14 cellular contexts compared by ENCODE assay signal in genomic region chr4:121668368-121669162, GRCh38. TPM values are rescaled to one million over a fixed set of nuclear protein-coding genes. Genes with fewer than 3 reads are reported as not detected.
DNase-seq lines count a peak whose midpoint lies in the region; ATAC-seq and TF ChIP-seq lines count a peak whose summit lies in the region.
"Had no signal": no experiment of that assay in that cellular context is flagged by ENCODE, and none has a peak within 500 bp of the region (broad histone marks: within the 10 kb centered on the region; RNA-seq: fewer than 3 reads in every experiment).

No MANE protein-coding gene starts in this region.

- no peaks in the 10 kb centered on the region for H3K27me3 Mint-ChIP-seq in effector memory CD8-positive, alpha-beta T cell

- no peaks in the 10 kb centered on the region for H3K9me3 Mint-ChIP-seq in effector memory CD8-positive, alpha-beta T cell
- H3K9me3 Mint-ChIP-seq: activated naive CD4-positive, alpha-beta T cell treated with anti-CD3 and anti-CD28 coated beads for 36 hours had no signal

- TF ChIP-seq RAD21 in SK-N-SH (IDR thresholded peaks at IDR 0.05; ENCODE audit: low read length): no peak

- H3K9me2 ChIP-seq in GM23248 (ENCODE audit: insufficient read depth) (no peaks in the 10 kb centered on the region), SK-N-SH (no peaks in the 10 kb centered on the region)

- peaks cover 26% of the 10 kb centered on the region for H3K79me2 ChIP-seq in GM23248 (ENCODE audit: insufficient read depth)
- peaks cover 14% of the 10 kb centered on the region; the same call in 1 of the 2 replicates for H3K79me2 ChIP-seq in SK-N-SH (ENCODE audit: insufficient read depth)
- peaks cover 13% of the 10 kb centered on the region for H3K79me2 ChIP-seq in smooth muscle cell (ENCODE audit: low read depth)

- H3F3A ChIP-seq in GM23248 (ENCODE audit: insufficient read depth): peaks cover 87% of the 10 kb centered on the region
- peaks cover 74% of the 10 kb centered on the region for H3F3A ChIP-seq in SK-N-SH (replicated peaks; ENCODE audit: insufficient read depth)
- peaks cover 28% of the 10 kb centered on the region for H3F3A ChIP-seq in smooth muscle cell (ENCODE audit: low read depth)

- peaks cover 50% of the 10 kb centered on the region for H3K4me1 ChIP-seq in GM23248 (ENCODE audit: insufficient read depth)
- peaks cover 7 to 43% of the 10 kb centered on the region in 2 experiments for H3K4me1 ChIP-seq in SK-N-SH (ENCODE audit: control insufficient read depth in 1 of 2, insufficient read depth in 2 of 2, low read depth in 1 of 2, low read length in 1 of 2)
- peaks cover 4% of the 10 kb centered on the region for H3K4me1 ChIP-seq in smooth muscle cell (ENCODE audit: low read depth)

- ATAC-seq in effector memory CD8-positive, alpha-beta T cell (replicated peaks): no peak
- ATAC-seq: K562 had no signal

- peaks cover 69% of the 10 kb centered on the region for H3K36me3 ChIP-seq in GM23248 (ENCODE audit: low read depth)
- peaks cover 58 to 75% of the 10 kb centered on the region in 2 experiments for H3K36me3 ChIP-seq in SK-N-SH (replicated peaks in 1 of 2; ENCODE audit: control insufficient read depth in 1 of 2, insufficient read depth in 2 of 2, low read length in 1 of 2)
- H3K36me3 ChIP-seq in smooth muscle cell (ENCODE audit: low read depth): peaks cover 36% of the 10 kb centered on the region

- no peak overlapping the region for H3K4me3 Mint-ChIP-seq in effector memory CD8-positive, alpha-beta T cell
- H3K4me3 Mint-ChIP-seq: activated naive CD4-positive, alpha-beta T cell treated with anti-CD3 and anti-CD28 coated beads for 36 hours had no signal

- no peak overlapping the region for H2AFZ ChIP-seq in GM23248
- no peak overlapping the region for H2AFZ ChIP-seq in SK-N-SH (ENCODE audit: low read depth)
- H2AFZ ChIP-seq in smooth muscle cell (ENCODE audit: low read depth): no peak overlapping the region

- peak overlapping the region; percentile 90 for H3K27ac ChIP-seq in GM23248
- peak overlapping the region; percentile 71 to 94; a peak in 3 of 4 replicates for H3K27ac ChIP-seq in SK-N-SH (ENCODE audit: low read depth in 2 of 2, low read length in 1 of 2)
- H3K27ac ChIP-seq in smooth muscle cell (ENCODE audit: low read depth): peak overlapping the region; percentile 92

- H3K9ac ChIP-seq in GM23248 (peak overlapping the region; percentile 65), SK-N-SH (peak overlapping the region; percentile 64; the same call in 1 of the 2 replicates), smooth muscle cell (ENCODE audit: low read depth) (peak overlapping the region; percentile 46)

- TF ChIP-seq EP300 in SK-N-SH (IDR thresholded peaks at IDR 0.05; ENCODE audit: borderline replicate concordance in 1 of 2, low read depth in 1 of 2, low read length in 1 of 2): peak in 1 of 2 experiments; percentile 81; a peak in 2 of 4 replicates

- no peaks in the 10 kb centered on the region for H3K27me3 ChIP-seq in GM23248 (replicated peaks; ENCODE audit: insufficient read depth)
- H3K27me3 ChIP-seq in SK-N-SH (ENCODE audit: insufficient read depth): no peaks in the 10 kb centered on the region
- H3K27me3 ChIP-seq in smooth muscle cell (ENCODE audit: low read depth): no peaks in the 10 kb centered on the region
- H3K27me3 ChIP-seq: tibial nerve had no signal

- POLR2A ChIA-PET in SK-N-SH (lab: Yijun Ruan, JAX): interaction anchor here (0.8 kb wide), 1 partner anchor 29 kb away, joined by 5 read pairs; no protein-coding TSS in a partner anchor

- H3K9me3 ChIP-seq in GM23248 (ENCODE audit: low read depth) (no peaks in the 10 kb centered on the region), SK-N-SH (no peaks in the 10 kb centered on the region), smooth muscle cell (replicated peaks; ENCODE audit: low read depth) (no peaks in the 10 kb centered on the region)
- H3K9me3 ChIP-seq: tibial nerve had no signal

- no peak for TF ChIP-seq CTCF in SK-N-SH (IDR thresholded peaks at IDR 0.05)
- no peak for TF ChIP-seq CTCF in foreskin fibroblast (IDR thresholded peaks at IDR 0.05; ENCODE audit: low read depth, low read length)
- TF ChIP-seq CTCF in smooth muscle cell (IDR thresholded peaks at IDR 0.05; ENCODE audit: borderline replicate concordance, insufficient read depth, poor library complexity, severe bottlenecking): no peak

- no peaks in the 10 kb centered on the region for H3K4me1 Mint-ChIP-seq in effector memory CD8-positive, alpha-beta T cell (ENCODE audit: low read depth in 2 of 2)

- peaks cover 53% of the 10 kb centered on the region for H3K36me3 Mint-ChIP-seq in effector memory CD8-positive, alpha-beta T cell (ENCODE audit: insufficient read depth)

- peak overlapping the region in 1 of 2 donors; percentile 85 for H3K27ac Mint-ChIP-seq in effector memory CD8-positive, alpha-beta T cell
- H3K27ac Mint-ChIP-seq: activated naive CD4-positive, alpha-beta T cell treated with anti-CD3 and anti-CD28 coated beads for 36 hours had no signal

- H4K20me1 ChIP-seq in GM23248 (ENCODE audit: insufficient read depth): peaks cover 3% of the 10 kb centered on the region; the same call in 1 of the 2 replicates
- H4K20me1 ChIP-seq in SK-N-SH (ENCODE audit: insufficient read depth): peaks cover 13% of the 10 kb centered on the region
- peaks cover 65% of the 10 kb centered on the region for H4K20me1 ChIP-seq in smooth muscle cell (ENCODE audit: low read depth)

- peak overlapping the region; percentile 22; the same call in 1 of the 2 replicates for H3K4me3 ChIP-seq in GM23248
- no peak overlapping the region; a peak in 1 of 4 replicates for H3K4me3 ChIP-seq in SK-N-SH (ENCODE audit: low read depth in 2 of 2, low read length in 1 of 2)
- H3K4me3 ChIP-seq in foreskin fibroblast (ENCODE audit: low read depth in 1 of 2, low read length in 2 of 2): no peak overlapping the region
- H3K4me3 ChIP-seq in smooth muscle cell: no peak overlapping the region
- H3K4me3 ChIP-seq: K562, tibial nerve had no signal

- in situ Hi-C loops in GM23248 (cut with MboI): no loop called here

- DNase-seq in GM23248 (peak; percentile 98), SK-N-SH (no peak), foreskin fibroblast (peak; percentile 98 to 99), smooth muscle cell (lab: John Stamatoyannopoulos, UW; ENCODE audit: unreplicated experiment) (no peak), cerebellar cortex (ENCODE audit: low spot score) (no peak), germinal center (ENCODE audit: low spot score) (no peak)
- no peak for DNase-seq in effector memory CD8-positive, alpha-beta T cell
- DNase-seq: activated CD4-positive, alpha-beta T cell treated with anti-CD3 and anti-CD28 coated beads for 1 hour; activated naive CD4-positive, alpha-beta T cell treated with anti-CD3 and anti-CD28 coated beads for 36 hours; islet precursor cell; NCI-H2171; SHP77 had no signal

- CTCF ChIA-PET in SK-N-SH (lab: Yijun Ruan, JAX): interaction anchor here (1.2 to 1.3 kb wide), 3 partner anchors 12 to 184 kb away, joined by 3 to 4 read pairs (median 4); no protein-coding TSS in a partner anchor

- H3K4me2 ChIP-seq in GM23248 (ENCODE audit: unreplicated experiment): peak overlapping the region; percentile 80
- peak overlapping the region; percentile 59 for H3K4me2 ChIP-seq in SK-N-SH
- peak overlapping the region; percentile 42 for H3K4me2 ChIP-seq in smooth muscle cell

- 1% methylated on average over 4 of the region's 4 CpGs for WGBS in GM23248 (ENCODE audit: low coverage in 1 of 2, low lambda C conversion rate in 2 of 2, missing lambda C conversion rate in 2 of 2), 2 experiments
- 21% methylated on average over 4 of the region's 4 CpGs for WGBS in SK-N-SH (ENCODE audit: low lambda C conversion rate)
- WGBS in smooth muscle cell (ENCODE audit: low lambda C conversion rate): 48% methylated on average over 4 of the region's 4 CpGs

TF ChIP-seq in SK-N-SH, 30 proteins besides CTCF, POLR2A, EP300 and RAD21 (continues in another document):
- TF ChIP-seq, protein P1, sequence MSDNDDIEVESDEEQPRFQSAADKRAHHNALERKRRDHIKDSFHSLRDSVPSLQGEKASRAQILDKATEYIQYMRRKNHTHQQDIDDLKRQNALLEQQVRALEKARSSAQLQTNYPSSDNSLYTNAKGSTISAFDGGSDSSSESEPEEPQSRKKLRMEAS (IDR thresholded peaks at IDR 0.05; ENCODE audit: low read depth): peak; percentile 68; the same call in 1 of the 2 replicates
- TF ChIP-seq SMC3 (IDR thresholded peaks at IDR 0.05; ENCODE audit: low read depth, low read length) (no peak), ELF1 (IDR thresholded peaks at IDR 0.05) (no peak), FOXJ3 (CRISPR knock-in tag; IDR thresholded peaks at IDR 0.05) (no peak), JUND (IDR thresholded peaks at IDR 0.05) (peak; percentile 82), RFX5 (IDR thresholded peaks at IDR 0.05; ENCODE audit: low read length) (no peak), FOSL2 (IDR thresholded peaks at IDR 0.05; ENCODE audit: borderline replicate concordance, low read depth) (peak; percentile 89), EZH2phosphoT487 (IDR thresholded peaks at IDR 0.05; ENCODE audit: borderline replicate concordance, low read depth) (no peak), TCF12 (IDR thresholded peaks at IDR 0.05) (peak; percentile 95), NRF1 (IDR thresholded peaks at IDR 0.05; ENCODE audit: low read depth, low read length) (no peak), TAF1 (IDR thresholded peaks at IDR 0.05; ENCODE audit: borderline replicate concordance, low read depth, low read length) (no peak), ZBTB33 (IDR thresholded peaks at IDR 0.05; ENCODE audit: borderline replicate concordance, low read depth) (peak; percentile 66; the same call in 1 of the 2 replicates)

RNA-seq across cellular contexts. Expression of gene ANXA5, which starts 28.2 kb away (rescaled TPM):
- 1,082 and 1,164 TPM in 2 replicates for total RNA-seq in GM23248 (2014; rRNA removed; shearing (Covaris generic))
- 1,730 and 1,770 TPM in 2 replicates for polyA plus RNA-seq in GM23248 (2016; fragmentation: Nextera tagmentation; extraction: Ambion mirVana)
- 379 and 420 TPM in 2 replicates for polyA plus RNA-seq in SK-N-SH (2012; rRNA removed)
- 504 and 630 TPM in 2 replicates for polyA plus RNA-seq in SK-N-SH (2012; cell fraction: cytosol; rRNA removed)
- polyA plus RNA-seq in SK-N-SH (2012; cell fraction: nucleus; rRNA removed): 219 and 334 TPM in 2 replicates
- 481 and 521 TPM in 2 replicates for total RNA-seq in smooth muscle cell
- polyA plus RNA-seq in smooth muscle cell: 586 and 597 TPM in 2 replicates

Comparison
In these comparisons a context has a peak if more than half of its experiments do, and no peak if none do; other contexts are left out.
1. DNase-seq: peak in GM23248 (single experiment) and foreskin fibroblast (2 of 2); none in SK-N-SH (single experiment), smooth muscle cell (single experiment), effector memory CD8-positive, alpha-beta T cell (0 of 3), cerebellar cortex (single experiment) and germinal center (single experiment).
2. Peak in every context shown above with its lines, with median percentiles within 50 percentile points of each other: H3K27ac ChIP-seq, H3K4me2 ChIP-seq and H3K9ac ChIP-seq.